In genomic region chr1:203799157-203799556, GRCh38 we compare ENCODE assay signal across 29 cellular contexts. TPM values are rescaled to one million over a fixed set of nuclear protein-coding genes. Genes with fewer than 3 reads are reported as not detected.
DNase-seq lines count a peak whose midpoint lies in the region; ATAC-seq, FAIRE-seq and TF ChIP-seq lines count a peak whose summit lies in the region.
"Had no signal": no experiment of that assay in that cellular context is flagged by ENCODE, and none has a peak within 500 bp of the region (broad histone marks: within the 10 kb centered on the region; RNA-seq: fewer than 3 reads in every experiment).

No MANE protein-coding gene starts in this region.

- H3K36me3 Mint-ChIP-seq in astrocyte (ENCODE audit: low read depth, unreplicated experiment), result peaks cover 14% of the 10 kb centered on the region
- peaks cover 5 to 46% (median 39%) of the 10 kb centered on the region in 3 donors for H3K36me3 Mint-ChIP-seq in naive thymus-derived CD8-positive, alpha-beta T cell

- no peaks in the 10 kb centered on the region for H3K9me3 Mint-ChIP-seq in astrocyte (ENCODE audit: unreplicated experiment)
- no peaks in the 10 kb centered on the region for H3K9me3 Mint-ChIP-seq in naive thymus-derived CD8-positive, alpha-beta T cell
- H3K9me3 Mint-ChIP-seq: activated T-helper 2 cell treated with anti-CD3 and anti-CD28 coated beads, Interferon-gamma antibody, Interleukin-2, Interleukin-4, amounts not matched to agents 10 μg/mL and 5 μg/mL and 100 μg/mL, durations not matched to agents 14 hours and 24 hours and 36 hours; CD8-positive, alpha-beta T cell; dendritic cell treated with granulocyte-macrophage colony-stimulating factor and Interleukin-4, amounts not matched to agents 40 ng/mL and 50 ng/mL, for 4 days had no signal

- H3K4me3 Mint-ChIP-seq in astrocyte (ENCODE audit: unreplicated experiment), result no peak overlapping the region
- H3K4me3 Mint-ChIP-seq in naive thymus-derived CD8-positive, alpha-beta T cell, result peak overlapping the region in 6 of 10 donors; percentile 10 to 41 (median 30)
- H3K4me3 Mint-ChIP-seq: CD8-positive, alpha-beta T cell; dendritic cell treated with granulocyte-macrophage colony-stimulating factor and Interleukin-4, amounts not matched to agents 40 ng/mL and 50 ng/mL, for 4 days; nephron progenitor cell had no signal

- H3K27ac ChIP-seq in BLaER1 treated with 17β-estradiol and CSF1 and Interleukin-3, amounts not matched to agents 10 nM and 100 nM, result no peak overlapping the region
- H3K27ac ChIP-seq in astrocyte (ENCODE audit: low read depth, low read length) (no peak overlapping the region), ascending aorta (no peak overlapping the region), thyroid gland (no peak overlapping the region)
- H3K27ac ChIP-seq: hepatocyte, HL-60, suprapubic skin, uterus had no signal

- H3K36me3 ChIP-seq in BLaER1 treated with 17β-estradiol and CSF1 and Interleukin-3, amounts not matched to agents 10 nM and 100 nM, result peaks cover 51 to 76% (median 68%) of the 10 kb centered on the region in 11 experiments
- H3K36me3 ChIP-seq in astrocyte (ENCODE audit: insufficient read depth, low read length), result peaks cover 25% of the 10 kb centered on the region
- H3K36me3 ChIP-seq in ascending aorta, result peaks cover 7 to 18% of the 10 kb centered on the region in 2 donors
- H3K36me3 ChIP-seq in thyroid gland, result no peaks in the 10 kb centered on the region
- H3K36me3 ChIP-seq: uterus had no signal

- TF ChIP-seq POLR2A in GM12892 (IDR thresholded peaks at IDR 0.05; ENCODE audit: low read depth, low read length), result 0 out of 2 replicates have a peak, but pooled peaks have one; percentile 25
- no peak for TF ChIP-seq POLR2A in thyroid gland (IDR thresholded peaks at IDR 0.05)

- no peak overlapping the region for H2AFZ ChIP-seq in astrocyte (ENCODE audit: low read depth, low read length)
- H2AFZ ChIP-seq: hepatocyte had no signal

- intact Hi-C loops in ascending aorta (cut with DNase I) (loop anchor here (5.0 to 10.0 kb wide), 5 partner anchors 58 to 708 kb away; partner anchors contain the start of gene ATP2B4), thyroid gland (cut with DNase I) (loop anchor here (10.0 kb wide), 1 partner anchor 346 kb away; no protein-coding TSS in a partner anchor)

- no peak overlapping the region for H3K9ac ChIP-seq in BLaER1 treated with 17β-estradiol and CSF1 and Interleukin-3, amounts not matched to agents 10 nM and 100 nM
- H3K9ac ChIP-seq in astrocyte (ENCODE audit: low read length), result no peak overlapping the region

- no peaks in the 10 kb centered on the region for H3K27me3 ChIP-seq in BLaER1 treated with 17β-estradiol and CSF1 and Interleukin-3, amounts not matched to agents 10 nM and 100 nM
- H3K27me3 ChIP-seq in astrocyte (ENCODE audit: insufficient read depth, low read length), result no peaks in the 10 kb centered on the region
- no peaks in the 10 kb centered on the region for H3K27me3 ChIP-seq in ascending aorta
- H3K27me3 ChIP-seq in thyroid gland, result no peaks in the 10 kb centered on the region
- H3K27me3 ChIP-seq: hepatocyte, sigmoid colon, suprapubic skin, uterus had no signal

- peaks cover 37% of the 10 kb centered on the region for H3K4me1 Mint-ChIP-seq in astrocyte (ENCODE audit: low read depth, unreplicated experiment)
- H3K4me1 Mint-ChIP-seq in naive thymus-derived CD8-positive, alpha-beta T cell, result peaks cover 21 to 87% (median 68%) of the 10 kb centered on the region in 4 donors

- FAIRE-seq in GM12892 (lab: Jason Lieb, UNC) (no peak), astrocyte (lab: Jason Lieb, UNC) (no peak)
- FAIRE-seq: endothelial cell of umbilical vein, RCC 7860 had no signal

- no peak overlapping the region for H3K4me3 ChIP-seq in BLaER1 treated with 17β-estradiol and CSF1 and Interleukin-3, amounts not matched to agents 10 nM and 100 nM
- H3K4me3 ChIP-seq in astrocyte (ENCODE audit: insufficient read depth, low read depth, low read length), result no peak overlapping the region
- no peak overlapping the region for H3K4me3 ChIP-seq in ascending aorta
- H3K4me3 ChIP-seq in thyroid gland (replicated peaks in 1 of 3), result no peak overlapping the region
- H3K4me3 ChIP-seq: hepatocyte, sigmoid colon, suprapubic skin, uterus had no signal

- peak overlapping the region in 8 of 11 experiments; percentile 4 to 98 (median 46); a peak in 11 of 22 replicates for H3K4me2 ChIP-seq in BLaER1 treated with 17β-estradiol and CSF1 and Interleukin-3, amounts not matched to agents 10 nM and 100 nM
- peak overlapping the region; percentile 4 for H3K4me2 ChIP-seq in astrocyte (ENCODE audit: low read length)

- WGBS in thyroid gland, 2 donors, result 87 to 95% methylated on average over 4 of the region's 4 CpGs

- peaks cover 19 to 66% (median 31%) of the 10 kb centered on the region in 10 experiments for H3K4me1 ChIP-seq in BLaER1 treated with 17β-estradiol and CSF1 and Interleukin-3, amounts not matched to agents 10 nM and 100 nM
- peaks cover 24% of the 10 kb centered on the region for H3K4me1 ChIP-seq in astrocyte (ENCODE audit: insufficient read depth, low read length)
- peaks cover 9 to 41% of the 10 kb centered on the region in 2 donors for H3K4me1 ChIP-seq in ascending aorta
- H3K4me1 ChIP-seq in thyroid gland, result peaks cover 39 to 62% of the 10 kb centered on the region in 2 donors

- POLR2A ChIA-PET in naive thymus-derived CD8-positive, alpha-beta T cell (lab: Charles Lee), result no interaction called here

- peaks cover 81% of the 10 kb centered on the region for H3K79me2 ChIP-seq in astrocyte (ENCODE audit: insufficient read depth, low read length)

- no peak for ATAC-seq in naive thymus-derived CD8-positive, alpha-beta T cell
- ATAC-seq: CD8-positive, alpha-beta T cell had no signal

- H3K27ac Mint-ChIP-seq in astrocyte (ENCODE audit: unreplicated experiment), result no peak overlapping the region
- peak overlapping the region in 4 of 10 donors; percentile 38 to 65 (median 45) for H3K27ac Mint-ChIP-seq in naive thymus-derived CD8-positive, alpha-beta T cell
- H3K27ac Mint-ChIP-seq: activated T-helper 2 cell treated with anti-CD3 and anti-CD28 coated beads, Interferon-gamma antibody, Interleukin-2, Interleukin-4, amounts not matched to agents 10 μg/mL and 5 μg/mL and 100 μg/mL, durations not matched to agents 14 hours and 24 hours and 36 hours; dendritic cell treated with granulocyte-macrophage colony-stimulating factor and Interleukin-4, amounts not matched to agents 40 ng/mL and 50 ng/mL, for 4 days; nephron progenitor cell had no signal

- H3K27me3 Mint-ChIP-seq in astrocyte (ENCODE audit: low read depth, unreplicated experiment), result no peaks in the 10 kb centered on the region
- no peaks in the 10 kb centered on the region for H3K27me3 Mint-ChIP-seq in naive thymus-derived CD8-positive, alpha-beta T cell
- H3K27me3 Mint-ChIP-seq: dendritic cell treated with granulocyte-macrophage colony-stimulating factor and Interleukin-4, amounts not matched to agents 40 ng/mL and 50 ng/mL, for 4 days had no signal

- H4K20me1 ChIP-seq in BLaER1 treated with 17β-estradiol and CSF1 and Interleukin-3, amounts not matched to agents 10 nM and 100 nM, result peaks cover 42 to 79% (median 73%) of the 10 kb centered on the region in 11 experiments
- peaks cover 75% of the 10 kb centered on the region for H4K20me1 ChIP-seq in astrocyte (ENCODE audit: insufficient read depth, low read length)

- peaks cover 0 to 55% (median 43%) of the 10 kb centered on the region in 11 experiments; a peak in 18 of 22 replicates for H3K9me3 ChIP-seq in BLaER1 treated with 17β-estradiol and CSF1 and Interleukin-3, amounts not matched to agents 10 nM and 100 nM (replicated peaks in 1 of 11)
- no peaks in the 10 kb centered on the region for H3K9me3 ChIP-seq in astrocyte (ENCODE audit: insufficient read depth, low read depth, low read length)
- H3K9me3 ChIP-seq in ascending aorta, result no peaks in the 10 kb centered on the region
- H3K9me3 ChIP-seq in thyroid gland, result no peaks in the 10 kb centered on the region
- H3K9me3 ChIP-seq: sigmoid colon, suprapubic skin, uterus had no signal

- no peak for TF ChIP-seq CTCF in astrocyte (IDR thresholded peaks at IDR 0.05; ENCODE audit: insufficient read depth, low read depth, low read length)
- TF ChIP-seq CTCF in ascending aorta (IDR thresholded peaks at IDR 0.05), result no peak
- no peak for TF ChIP-seq CTCF in thyroid gland (IDR thresholded peaks at IDR 0.05)

- no peak for DNase-seq in GM12892 (ENCODE audit: insufficient read length)
- DNase-seq in astrocyte (ENCODE audit: low read depth), result no peak
- no peak for DNase-seq in naive thymus-derived CD8-positive, alpha-beta T cell
- no peak for DNase-seq in ascending aorta (ENCODE audit: low spot score in 2 of 2)
- DNase-seq in NK-92 (lab: John Stamatoyannopoulos, UW; ENCODE audit: unreplicated experiment), result no peak
- no peak for DNase-seq in NOMO-1 treated with DMSO at 0.1 percent for 48 hours (lab: John Stamatoyannopoulos, UW; ENCODE audit: unreplicated experiment)
- DNase-seq in thyroid gland, result no peak
- DNase-seq: activated CD4-positive, alpha-beta T cell treated with anti-CD3 and anti-CD28 coated beads, Interleukin-2, amount 50 U/mL, for 1 hour; CD8-positive, alpha-beta T cell; DMS153; NCI-H1417 treated with DMSO at 0.1 percent for 48 hours; NCI-H2107; nephron progenitor cell; NK-92 treated with Interleukin-12 subunit alpha and Interleukin-12 subunit beta, amount 100 ng/mL, for 24 hours; posterior cingulate gyrus; sigmoid colon; T-helper 2 cell; uterus had no signal

RNA-seq across cellular contexts. Expression of gene ZBED6, which starts 3.7 kb away (rescaled TPM):
- polyA plus RNA-seq in GM12892 (2012; ENCODE audit: missing spikeins), result 5.1 TPM
- total RNA-seq in astrocyte (34.1 and 36.2 TPM in 2 replicates), ascending aorta (1.5 TPM), thyroid gland (10 to 100 TPM; 17.6 to 33.2 (median 28.5) TPM)
- 10 to 100 TPM; 30.3 to 32.0 TPM for total RNA-seq in naive thymus-derived CD8-positive, alpha-beta T cell
- 1 to 10 TPM; 1.1 to 1.2 (median 1.1) TPM for polyA plus RNA-seq in naive thymus-derived CD8-positive, alpha-beta T cell

RNA-seq across cellular contexts. Expression of gene ZC3H11A, which starts 3.7 kb away (rescaled TPM):
- 56.9 TPM for polyA plus RNA-seq in GM12892 (2012; ENCODE audit: missing spikeins)
- total RNA-seq in astrocyte, result 87.4 and 87.6 TPM in 2 replicates
- total RNA-seq in naive thymus-derived CD8-positive, alpha-beta T cell, result 100 to 1,000 TPM; 133 TPM
- 10 to 100 TPM; 47.7 to 57.8 (median 50.6) TPM for polyA plus RNA-seq in naive thymus-derived CD8-positive, alpha-beta T cell
- total RNA-seq in ascending aorta, result 44.4 TPM
- 100 to 1,000 TPM; 108 to 166 (median 131) TPM for total RNA-seq in thyroid gland

RNA-seq across cellular contexts. Expression of gene LAX1, which starts 34.2 kb away (rescaled TPM):
- 5.2 TPM for polyA plus RNA-seq in GM12892 (2012; ENCODE audit: missing spikeins)
- total RNA-seq in astrocyte (not detected in 2 replicates), ascending aorta (not detected), thyroid gland (under 1 TPM in 3 of 4 donors, not detected in 1; 0.22 to 0.67 (median 0.40) TPM)
- total RNA-seq in naive thymus-derived CD8-positive, alpha-beta T cell, result 10 to 100 TPM; 25.1 to 28.0 TPM
- 10 to 100 TPM; 18.1 to 29.2 (median 18.4) TPM for polyA plus RNA-seq in naive thymus-derived CD8-positive, alpha-beta T cell
- total RNA-seq: endothelial cell of umbilical vein, fibroblast of villous mesenchyme, hepatocyte, M059J, NCI-H460 had no signal
- polyA plus RNA-seq: endothelial cell of umbilical vein, hepatocyte had no signal

Comparison
In these comparisons a context has a peak if more than half of its experiments do, and no peak if none do; other contexts are left out.
1. RNA of gene LAX1, which starts 34.2 kb away (total RNA-seq): 25.1 to 28.0 TPM in naive thymus-derived CD8-positive, alpha-beta T cell; 0.22 to 0.67 TPM in thyroid gland, not detected in astrocyte and not detected in ascending aorta (single experiment); every median in the first group is over 10 times any median in the second.